ENCODE assay signal across 19 cellular contexts in the genomic region with DNA sequence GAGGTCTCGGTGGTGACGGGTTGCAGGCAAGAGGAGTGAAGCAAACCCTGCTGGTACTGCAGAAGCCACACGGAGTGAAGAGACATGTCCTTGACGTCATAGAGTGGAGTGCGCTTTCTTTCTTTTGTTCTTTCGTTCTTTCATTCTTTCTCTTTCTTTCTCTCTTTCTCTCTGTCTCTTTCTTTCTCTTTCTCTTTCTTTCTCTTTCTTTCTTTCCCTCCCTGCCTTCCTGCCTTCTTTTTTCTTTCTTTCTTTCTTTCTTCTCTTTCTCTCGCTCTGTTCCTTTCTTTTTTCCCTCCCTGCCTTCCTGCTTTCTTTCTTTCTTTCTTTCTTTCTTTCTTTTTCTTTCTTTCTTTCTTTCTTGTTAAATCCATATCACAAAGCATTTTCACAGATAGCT. TPM values are rescaled to one million over a fixed set of nuclear protein-coding genes. Genes with fewer than 3 reads are reported as not detected.
DNase-seq lines count a peak whose midpoint lies in the region; ATAC-seq and TF ChIP-seq lines count a peak whose summit lies in the region.
"Had no signal": no experiment of that assay in that cellular context is flagged by ENCODE, and none has a peak within 500 bp of the region (broad histone marks: within the 10 kb centered on the region; RNA-seq: fewer than 3 reads in every experiment).

No MANE protein-coding gene starts in this region.

- no peak overlapping the region for H2AFZ ChIP-seq in neural progenitor cell (replicated peaks)
- H2AFZ ChIP-seq: GM23338 had no signal

- H3K4me3 ChIP-seq in neural progenitor cell (no peak overlapping the region), aorta (ENCODE audit: low read length in 2 of 2) (no peak overlapping the region), testis (no peak overlapping the region)
- H3K4me3 ChIP-seq: GM23338, SK-N-MC had no signal

- no peaks in the 10 kb centered on the region for H3K36me3 ChIP-seq in neural progenitor cell
- peaks cover 0 to 3% of the 10 kb centered on the region in 2 donors for H3K36me3 ChIP-seq in aorta (ENCODE audit: control insufficient read depth in 1 of 2, insufficient read depth in 2 of 2, low read length in 1 of 2)
- H3K36me3 ChIP-seq in testis (ENCODE audit: low read depth, missing control alignments) = no peaks in the 10 kb centered on the region
- H3K36me3 ChIP-seq: BE2C had no signal

- no peak overlapping the region for H3K4me3 Mint-ChIP-seq in central memory CD8-positive, alpha-beta T cell
- H3K4me3 Mint-ChIP-seq in neural progenitor cell = no peak overlapping the region
- H3K4me3 Mint-ChIP-seq: CD4-positive, alpha-beta memory T cell; GM23338 had no signal

- H3K4me1 Mint-ChIP-seq in central memory CD8-positive, alpha-beta T cell = peaks cover 19% of the 10 kb centered on the region
- H3K4me1 Mint-ChIP-seq in neural progenitor cell = peaks cover 81% of the 10 kb centered on the region

- DNase-seq in NCI-H2227 (lab: John Stamatoyannopoulos, UW; ENCODE audit: unreplicated experiment) (peak; percentile 25), NCI-H2227 treated with DMSO at 0.1 percent for 48 hours (lab: John Stamatoyannopoulos, UW) (no peak), neural progenitor cell (ENCODE audit: low spot score) (no peak), aorta (no peak), COR-L47 (lab: John Stamatoyannopoulos, UW) (no peak), testis (no peak)
- DNase-seq in central memory CD8-positive, alpha-beta T cell (ENCODE audit: low spot score in 2 of 2) = no peak
- no peak for DNase-seq in activated CD4-positive, alpha-beta T cell treated with anti-CD3 and anti-CD28 coated beads, Interleukin-2, amount 50 U/mL, for 1 hour
- DNase-seq: BE2C; CD4-positive, alpha-beta memory T cell; DMS79; NCI-H1092; NCI-H146; NCI-H2081; NCI-H524; Right ventricle myocardium superior had no signal

- peaks cover 12% of the 10 kb centered on the region for H3K4me1 ChIP-seq in neural progenitor cell
- H3K4me1 ChIP-seq in aorta (ENCODE audit: control insufficient read depth in 1 of 2, insufficient read depth in 2 of 2, low read length in 2 of 2) = no peaks in the 10 kb centered on the region
- H3K4me1 ChIP-seq in testis = peaks cover 12% of the 10 kb centered on the region

- H3K9me3 ChIP-seq in neural progenitor cell (ENCODE audit: low read depth) (no peaks in the 10 kb centered on the region), aorta (ENCODE audit: control insufficient read depth, low read length) (no peaks in the 10 kb centered on the region), testis (no peaks in the 10 kb centered on the region)
- H3K9me3 ChIP-seq: BE2C had no signal

- peaks cover 53% of the 10 kb centered on the region for H3K27me3 Mint-ChIP-seq in central memory CD8-positive, alpha-beta T cell
- peaks cover 18% of the 10 kb centered on the region for H3K27me3 Mint-ChIP-seq in neural progenitor cell (ENCODE audit: insufficient read depth, low read depth)

- peak overlapping the region; percentile 21 for H3K27ac Mint-ChIP-seq in central memory CD8-positive, alpha-beta T cell (ENCODE audit: low read depth)
- peak overlapping the region; percentile 55 for H3K27ac Mint-ChIP-seq in neural progenitor cell
- H3K27ac Mint-ChIP-seq: GM23338 had no signal

- no peak for ATAC-seq in central memory CD8-positive, alpha-beta T cell (replicated peaks; ENCODE audit: extremely low read depth, poor library complexity, severe bottlenecking)
- ATAC-seq in aorta (ENCODE audit: low FRiP score) = no peak
- ATAC-seq: GM23338 had no signal

- TF ChIP-seq CTCF in neural progenitor cell (IDR thresholded peaks at IDR 0.05) (no peak), testis (IDR thresholded peaks at IDR 0.05) (no peak)

- TF ChIP-seq POLR2A in testis (IDR thresholded peaks at IDR 0.05) = no peak

- H3K36me3 Mint-ChIP-seq in central memory CD8-positive, alpha-beta T cell (ENCODE audit: insufficient read depth) = no peaks in the 10 kb centered on the region
- peaks cover 3% of the 10 kb centered on the region for H3K36me3 Mint-ChIP-seq in neural progenitor cell
- H3K36me3 Mint-ChIP-seq: CD4-positive, alpha-beta memory T cell had no signal

- H3K9ac ChIP-seq in neural progenitor cell = no peak overlapping the region

- no peaks in the 10 kb centered on the region for H3K9me3 Mint-ChIP-seq in central memory CD8-positive, alpha-beta T cell
- no peaks in the 10 kb centered on the region for H3K9me3 Mint-ChIP-seq in neural progenitor cell
- H3K9me3 Mint-ChIP-seq: CD4-positive, alpha-beta memory T cell; GM23338 had no signal

- H3F3A ChIP-seq in neural progenitor cell (ENCODE audit: low read depth) = no peaks in the 10 kb centered on the region

- H3K79me2 ChIP-seq in neural progenitor cell (ENCODE audit: low read depth) = no peaks in the 10 kb centered on the region

- WGBS in aorta, 2 donors = 82 to 93% methylated on average over 7 of the region's 7 CpGs
- 75 to 84% methylated on average over 7 of the region's 7 CpGs for WGBS in testis, 2 donors

- H3K4me2 ChIP-seq in neural progenitor cell = no peak overlapping the region
- H3K4me2 ChIP-seq: GM23338 had no signal

- H3K27me3 ChIP-seq in neural progenitor cell (no peaks in the 10 kb centered on the region), aorta (ENCODE audit: control insufficient read depth in 1 of 2, insufficient read depth in 2 of 2, low read length in 1 of 2) (no peaks in the 10 kb centered on the region), testis (no peaks in the 10 kb centered on the region)
- H3K27me3 ChIP-seq: BE2C had no signal

- H3K27ac ChIP-seq in neural progenitor cell = no peak overlapping the region
- no peak overlapping the region for H3K27ac ChIP-seq in aorta (ENCODE audit: low read depth in 1 of 2, low read length in 2 of 2)
- H3K27ac ChIP-seq in testis = no peak overlapping the region
- H3K27ac ChIP-seq: 22Rv1, SK-N-MC had no signal

- intact Hi-C loops in aorta (cut with DNase I) = no loop called here
- intact Hi-C loops in testis (cut with DNase I; ENCODE audit: low total_unique reads) = no loop called here

- peaks cover 20% of the 10 kb centered on the region for H4K20me1 ChIP-seq in neural progenitor cell (ENCODE audit: low read depth)

RNA-seq across cellular contexts. Expression of gene LRRFIP1, which starts 39.2 kb away (rescaled TPM):
- 18.9 and 40.7 TPM in 2 replicates for total RNA-seq in neural progenitor cell (ENCODE audit: low replicate concordance)
- total RNA-seq in aorta = 100 to 1,000 TPM; 234 to 348 TPM
- polyA plus RNA-seq in aorta = 100 to 1,000 TPM; 100 to 105 TPM
- total RNA-seq in testis = 10 to 100 TPM; 25.5 to 33.5 TPM
- polyA plus RNA-seq in testis (ENCODE audit: insufficient read depth, low read depth, low replicate concordance) = 17.4 TPM
